9 cellular contexts compared by ENCODE assay signal in genomic region chr7:5477723-5478531, GRCh38. TPM values are rescaled to one million over a fixed set of nuclear protein-coding genes. Genes with fewer than 3 reads are reported as not detected.
DNase-seq lines count a peak whose midpoint lies in the region; ATAC-seq lines count a peak whose summit lies in the region.
"Had no signal": no experiment of that assay in that cellular context is flagged by ENCODE, and none has a peak within 500 bp of the region (broad histone marks: within the 10 kb centered on the region; RNA-seq: fewer than 3 reads in every experiment).

No MANE protein-coding gene starts in this region.

- peak overlapping the region; percentile 96 for H3K18ac ChIP-seq in neuronal stem cell (ENCODE audit: low read length)

- H3K36me3 ChIP-seq in neuronal stem cell (replicated peaks in 1 of 2; ENCODE audit: control insufficient read depth in 2 of 2, insufficient read depth in 2 of 2, low read length in 2 of 2) = peaks cover 0 to 2% of the 10 kb centered on the region in 2 donors
- peaks cover 8% of the 10 kb centered on the region for H3K36me3 ChIP-seq in effector memory CD4-positive, alpha-beta T cell (ENCODE audit: control insufficient read depth, insufficient read depth, low read length)

- H2BK15ac ChIP-seq in neuronal stem cell (ENCODE audit: low read length) = peak overlapping the region; percentile 72

- H4K8ac ChIP-seq in neuronal stem cell (ENCODE audit: low read depth, low read length) = peak overlapping the region; percentile 92

- peak overlapping the region; percentile 81 for H2AFZ ChIP-seq in neuronal stem cell (ENCODE audit: low read length)

- peak overlapping the region; percentile 25 for H3K4me2 ChIP-seq in neuronal stem cell (ENCODE audit: insufficient read depth, low read length, poor library complexity, severe bottlenecking)

- H3K23ac ChIP-seq in neuronal stem cell (ENCODE audit: low read depth, low read length, poor library complexity) = peak overlapping the region; percentile 97

- no peak overlapping the region for H2BK120ac ChIP-seq in neuronal stem cell (ENCODE audit: low read depth, low read length)

- H3K9me3 ChIP-seq in neuronal stem cell (replicated peaks in 1 of 2; ENCODE audit: control insufficient read depth in 2 of 2, insufficient read depth in 1 of 2, low read depth in 1 of 2, low read length in 2 of 2) = peaks cover 0 to 3% of the 10 kb centered on the region in 2 donors
- H3K9me3 ChIP-seq in effector memory CD4-positive, alpha-beta T cell (ENCODE audit: control insufficient read depth, low read length) = no peaks in the 10 kb centered on the region

- peak overlapping the region; percentile 38 for H3K4ac ChIP-seq in neuronal stem cell (ENCODE audit: low read length)

- no peak overlapping the region for H3K4me3 ChIP-seq in neuronal stem cell (ENCODE audit: low read length in 2 of 2)
- H3K4me3 ChIP-seq in effector memory CD4-positive, alpha-beta T cell (ENCODE audit: insufficient read depth, low read depth, low read length, poor library complexity, severe bottlenecking) = no peak overlapping the region

- H3K27ac ChIP-seq in neuronal stem cell (replicated peaks; ENCODE audit: low read length) = peak overlapping the region; percentile 63
- no peak overlapping the region for H3K27ac ChIP-seq in effector memory CD4-positive, alpha-beta T cell (ENCODE audit: insufficient read depth, low read length, poor library complexity, severe bottlenecking)
- H3K27ac ChIP-seq: VCaP had no signal

- peaks cover 4% of the 10 kb centered on the region for H3K79me1 ChIP-seq in neuronal stem cell (ENCODE audit: low read depth, low read length)

- H4K91ac ChIP-seq in neuronal stem cell (ENCODE audit: low read depth, low read length, poor library complexity) = no peak overlapping the region

- H2BK12ac ChIP-seq in neuronal stem cell (ENCODE audit: low read length) = no peak overlapping the region

- peak overlapping the region; percentile 88 for H2AK5ac ChIP-seq in neuronal stem cell (ENCODE audit: low read depth, low read length)

- WGBS in neuronal stem cell (ENCODE audit: extremely low coverage in 2 of 2, insufficient read length in 2 of 2, insufficient replicate concordance in 1 of 2), 2 donors = no CpG with 5 or more reads among the region's 29 CpGs

- H3K4me1 ChIP-seq in neuronal stem cell (ENCODE audit: control insufficient read depth in 2 of 2, insufficient read depth in 1 of 2, low read depth in 1 of 2, low read length in 2 of 2) = peaks cover 13 to 17% of the 10 kb centered on the region in 2 donors
- no peaks in the 10 kb centered on the region for H3K4me1 ChIP-seq in effector memory CD4-positive, alpha-beta T cell (ENCODE audit: control insufficient read depth, insufficient read depth, low read length, poor library complexity, severe bottlenecking)

- H3K9ac ChIP-seq in neuronal stem cell (ENCODE audit: low read depth, low read length, poor library complexity) = peak overlapping the region; percentile 94

- DNase-seq in NCI-H1092 treated with DMSO at 0.1 percent for 48 hours (lab: John Stamatoyannopoulos, UW) (peak; percentile 24), NCI-H1092 (lab: John Stamatoyannopoulos, UW) (no peak), NOMO-1 (lab: John Stamatoyannopoulos, UW; ENCODE audit: unreplicated experiment in 2 of 2) (peak; percentile 35), epidermal melanocyte (ENCODE audit: insufficient read length, low spot score) (peak; percentile 56), neuronal stem cell (ENCODE audit: low spot score) (no peak), HCEC 1CT (no peak)
- DNase-seq in effector memory CD4-positive, alpha-beta T cell = no peak

- no peak for ATAC-seq in HG02571 (IDR thresholded peaks at IDR 0.05; ENCODE audit: unreplicated experiment)

- no peak overlapping the region for H3K14ac ChIP-seq in neuronal stem cell (ENCODE audit: low read length)

- peak overlapping the region; percentile 59 for H2BK5ac ChIP-seq in neuronal stem cell (ENCODE audit: low read length)

- H3K27me3 ChIP-seq in neuronal stem cell (ENCODE audit: control insufficient read depth in 3 of 3, insufficient read depth in 3 of 3, low read depth in 1 of 3, low read length in 3 of 3) = peaks cover 0 to 1% (median 0%) of the 10 kb centered on the region in 3 experiments
- no peaks in the 10 kb centered on the region for H3K27me3 ChIP-seq in effector memory CD4-positive, alpha-beta T cell (replicated peaks; ENCODE audit: control insufficient read depth, insufficient read depth, low read length, poor library complexity, severe bottlenecking)

RNA-seq across cellular contexts. Expression of gene FBXL18, which starts 35.7 kb away (rescaled TPM):
- polyA plus RNA-seq in neuronal stem cell (2013, experiment 1 of 2) = 5.1 TPM
- 5.4 TPM for polyA plus RNA-seq in neuronal stem cell (2013, experiment 2 of 2)

RNA-seq across cellular contexts. Expression of gene ACTB, which starts 52.5 kb away (rescaled TPM):
- polyA plus RNA-seq in neuronal stem cell (2013, experiment 1 of 2) = 6,691 TPM
- 6,867 TPM for polyA plus RNA-seq in neuronal stem cell (2013, experiment 2 of 2)

RNA-seq across cellular contexts. Expression of gene TNRC18, which starts 54.3 kb away (rescaled TPM):
- 33.6 TPM for polyA plus RNA-seq in neuronal stem cell (2013, experiment 1 of 2)
- polyA plus RNA-seq in neuronal stem cell (2013, experiment 2 of 2) = 37.1 TPM

Comparison
In these comparisons a context has a peak if more than half of its experiments do, and no peak if none do; other contexts are left out.
1. DNase-seq: peak in NCI-H1092 treated with DMSO at 0.1 percent for 48 hours (single experiment), NOMO-1 (2 of 2) and epidermal melanocyte (single experiment); none in NCI-H1092 (single experiment), neuronal stem cell (single experiment), HCEC 1CT (single experiment) and effector memory CD4-positive, alpha-beta T cell (0 of 3).